In genomic region chr12:51197736-51198567, GRCh38 we compare ENCODE assay signal across 19 cellular contexts.
"Had no signal": no experiment of that assay in that cellular context is flagged by ENCODE, and none has a peak within 500 bp of the region (broad histone marks: within the 10 kb centered on the region; RNA-seq: fewer than 3 reads in every experiment).

No MANE protein-coding gene starts in this region.

- H3K27me3 Mint-ChIP-seq: activated CD4-positive, alpha-beta memory T cell treated with anti-CD3 and anti-CD28 coated beads for 36 hours; activated naive CD8-positive, alpha-beta T cell treated with anti-CD3 and anti-CD28 coated beads, Interleukin-2, amount 50 U/mL, for 24 hours; natural killer cell treated with Interleukin-12 subunit alpha and Interleukin-12 subunit beta and Interleukin-15 and Interleukin-18, amount 100 ng/mL, for 72 hours; stimulated activated naive CD8-positive, alpha-beta T cell treated with anti-CD3 and anti-CD28 coated beads, Interleukin-15, amount 100 ng/mL, for 72 hours had no signal

- H3K4me3 ChIP-seq: cardiac muscle cell, esophagus muscularis mucosa, left ventricle myocardium inferior, tibial artery had no signal

- H3K36me3 ChIP-seq: cardiac muscle cell had no signal

- H3K27me3 ChIP-seq: cardiac muscle cell, esophagus muscularis mucosa, tibial artery had no signal

- H3K36me3 Mint-ChIP-seq: activated CD4-positive, alpha-beta memory T cell treated with anti-CD3 and anti-CD28 coated beads for 36 hours; natural killer cell treated with Interleukin-12 subunit alpha and Interleukin-12 subunit beta and Interleukin-15 and Interleukin-18, amount 100 ng/mL, for 72 hours had no signal

- DNase-seq: activated CD4-positive, alpha-beta memory T cell treated with anti-CD3 and anti-CD28 coated beads for 36 hours; activated CD4-positive, alpha-beta T cell treated with anti-CD3 and anti-CD28 coated beads for 48 hours; activated effector memory CD4-positive, alpha-beta T cell treated with Interleukin-2 at 50 U/mL for 16 hours; activated naive CD4-positive, alpha-beta T cell treated with anti-CD3 and anti-CD28 coated beads for 36 hours; activated naive CD8-positive, alpha-beta T cell treated with anti-CD3 and anti-CD28 coated beads, Interleukin-2, amount 50 U/mL, for 24 hours; activated T-cell treated with anti-CD3 and anti-CD28 coated beads, Interleukin-2, amount 50 U/mL, for 48 hours; effector memory CD4-positive, alpha-beta T cell; hippocampal formation; left ventricle myocardium inferior; mammary epithelial cell; midbrain; stimulated activated CD4-positive, alpha-beta T cell treated with anti-CD3 and anti-CD28 coated beads, Interleukin-4, amount 100 ng/mL, for 4 hours; stimulated activated naive CD8-positive, alpha-beta T cell treated with anti-CD3 and anti-CD28 coated beads, Interleukin-15, amount 100 ng/mL, for 72 hours; T1000; tibial artery had no signal

- H3K9me3 ChIP-seq: esophagus muscularis mucosa, left ventricle myocardium inferior, tibial artery had no signal

- H3K27ac ChIP-seq: cardiac muscle cell, esophagus muscularis mucosa, left ventricle myocardium inferior, tibial artery had no signal

- H3K4me1 ChIP-seq: esophagus muscularis mucosa, left ventricle myocardium inferior, tibial artery had no signal

- ATAC-seq: natural killer cell treated with Interleukin-12 subunit alpha and Interleukin-12 subunit beta and Interleukin-15 and Interleukin-18, amount 100 ng/mL, for 72 hours; stimulated activated naive CD8-positive, alpha-beta T cell treated with anti-CD3 and anti-CD28 coated beads, Interleukin-15, amount 100 ng/mL, for 72 hours had no signal

- H3K4me3 Mint-ChIP-seq: activated CD4-positive, alpha-beta memory T cell treated with anti-CD3 and anti-CD28 coated beads for 36 hours; activated naive CD4-positive, alpha-beta T cell treated with anti-CD3 and anti-CD28 coated beads for 36 hours; activated naive CD8-positive, alpha-beta T cell treated with anti-CD3 and anti-CD28 coated beads, Interleukin-2, amount 50 U/mL, for 24 hours; natural killer cell treated with Interleukin-12 subunit alpha and Interleukin-12 subunit beta and Interleukin-15 and Interleukin-18, amount 100 ng/mL, for 72 hours; stimulated activated naive CD8-positive, alpha-beta T cell treated with anti-CD3 and anti-CD28 coated beads, Interleukin-15, amount 100 ng/mL, for 72 hours; T-helper 1 cell treated with Interleukin-12 subunit alpha and Interleukin-12 subunit beta and Interleukin-4 antibody, amounts not matched to agents 30 μg/mL and 1 μg/mL, for 36 hours had no signal

- H3K27ac Mint-ChIP-seq: activated CD4-positive, alpha-beta memory T cell treated with anti-CD3 and anti-CD28 coated beads for 36 hours; activated naive CD4-positive, alpha-beta T cell treated with anti-CD3 and anti-CD28 coated beads for 36 hours; activated naive CD8-positive, alpha-beta T cell treated with anti-CD3 and anti-CD28 coated beads, Interleukin-2, amount 50 U/mL, for 24 hours; natural killer cell treated with Interleukin-12 subunit alpha and Interleukin-12 subunit beta and Interleukin-15 and Interleukin-18, amount 100 ng/mL, for 72 hours; stimulated activated naive CD8-positive, alpha-beta T cell treated with anti-CD3 and anti-CD28 coated beads, Interleukin-15, amount 100 ng/mL, for 72 hours; T-helper 1 cell treated with Interleukin-12 subunit alpha and Interleukin-12 subunit beta and Interleukin-4 antibody, amounts not matched to agents 30 μg/mL and 1 μg/mL, for 36 hours had no signal

- H3K9me3 Mint-ChIP-seq: activated CD4-positive, alpha-beta memory T cell treated with anti-CD3 and anti-CD28 coated beads for 36 hours; activated naive CD4-positive, alpha-beta T cell treated with anti-CD3 and anti-CD28 coated beads for 36 hours; activated naive CD8-positive, alpha-beta T cell treated with anti-CD3 and anti-CD28 coated beads, Interleukin-2, amount 50 U/mL, for 24 hours; natural killer cell treated with Interleukin-12 subunit alpha and Interleukin-12 subunit beta and Interleukin-15 and Interleukin-18, amount 100 ng/mL, for 72 hours; stimulated activated naive CD8-positive, alpha-beta T cell treated with anti-CD3 and anti-CD28 coated beads, Interleukin-15, amount 100 ng/mL, for 72 hours; T-helper 1 cell treated with Interleukin-12 subunit alpha and Interleukin-12 subunit beta and Interleukin-4 antibody, amounts not matched to agents 30 μg/mL and 1 μg/mL, for 36 hours had no signal
